ENCODE assay signal across 31 cellular contexts in genomic region chr2:44273596-44273995, GRCh38. TPM values are rescaled to one million over a fixed set of nuclear protein-coding genes. Genes with fewer than 3 reads are reported as not detected.
"Had no signal": no experiment of that assay in that cellular context is flagged by ENCODE, and none has a peak within 500 bp of the region (broad histone marks: within the 10 kb centered on the region; RNA-seq: fewer than 3 reads in every experiment).

No MANE protein-coding gene starts in this region.

- DNase-seq: activated CD4-positive, alpha-beta T cell treated with anti-CD3 and anti-CD28 coated beads for 48 hours; activated CD4-positive, alpha-beta T cell treated with anti-CD3 and anti-CD28 coated beads, Interleukin-2, amount 50 U/mL, for 48 hours; activated CD8-positive, alpha-beta memory T cell treated with anti-CD3 and anti-CD28 coated beads for 24 hours; activated effector memory CD4-positive, alpha-beta T cell treated with anti-CD3 and anti-CD28 coated beads, Interleukin-2, amount 50 U/mL, for 16 hours; activated naive CD4-positive, alpha-beta T cell treated with anti-CD3 and anti-CD28 coated beads for 36 hours; activated naive CD8-positive, alpha-beta T cell treated with anti-CD3 and anti-CD28 coated beads for 36 hours; amniotic stem cell; dermis blood vessel endothelial cell; effector CD4-positive, alpha-beta T cell; heart left ventricle; hypothalamus; immature natural killer cell; kidney; left colon; midbrain; naive thymus-derived CD4-positive, alpha-beta T cell; ovary; right lobe of liver; stimulated activated CD4-positive, alpha-beta T cell treated with anti-CD3 and anti-CD28 coated beads, Interleukin-4, amount 100 ng/mL, for 1 hour; stimulated activated naive CD8-positive, alpha-beta T cell treated with anti-CD3 and anti-CD28 coated beads, Interleukin-15, amount 100 ng/mL, for 72 hours; substantia nigra; T-helper 9 cell; upper lobe of left lung; WERI-Rb-1 had no signal

- H3K4me3 ChIP-seq: esophagus muscularis mucosa, heart left ventricle, ovary, right lobe of liver, upper lobe of left lung had no signal

- H3K36me3 ChIP-seq: esophagus muscularis mucosa, heart left ventricle, ovary, right lobe of liver, upper lobe of left lung, WERI-Rb-1 had no signal

- H3K4me1 ChIP-seq: upper lobe of left lung had no signal

- H3K27me3 ChIP-seq: esophagus muscularis mucosa, heart left ventricle, ovary, right lobe of liver, upper lobe of left lung had no signal

- H3K9me3 ChIP-seq: esophagus muscularis mucosa, heart left ventricle, ovary, right lobe of liver, upper lobe of left lung had no signal

- H3K27ac ChIP-seq: esophagus muscularis mucosa, heart left ventricle, ovary, right lobe of liver, upper lobe of left lung, WERI-Rb-1 had no signal

- ATAC-seq: activated CD4-positive, CD25-positive, alpha-beta regulatory T cell treated with anti-CD3 and anti-CD28 coated beads, Interleukin-2, amount 50 U/mL, for 24 hours; heart left ventricle; left colon; naive thymus-derived CD4-positive, alpha-beta T cell; right lobe of liver; stimulated activated naive CD8-positive, alpha-beta T cell treated with anti-CD3 and anti-CD28 coated beads, Interleukin-15, amount 100 ng/mL, for 72 hours had no signal

- H3K4me3 Mint-ChIP-seq: activated naive CD4-positive, alpha-beta T cell treated with anti-CD3 and anti-CD28 coated beads for 36 hours; activated naive CD8-positive, alpha-beta T cell treated with anti-CD3 and anti-CD28 coated beads for 36 hours; activated T-helper 1 cell treated with anti-CD3 and anti-CD28 coated beads, Interleukin-12 subunit alpha, Interleukin-12 subunit beta, Interleukin-2, Interleukin-4 antibody, amounts not matched to agents 30 ng/mL and 10 ng/mL and 1 ng/mL, durations not matched to agents 14 hours and 24 hours and 36 hours; central memory CD8-positive, alpha-beta T cell; immature natural killer cell; naive thymus-derived CD4-positive, alpha-beta T cell; stimulated activated naive CD8-positive, alpha-beta T cell treated with anti-CD3 and anti-CD28 coated beads, Interleukin-15, amount 100 ng/mL, for 72 hours; T-helper 1 cell treated with Interleukin-12 subunit alpha and Interleukin-12 subunit beta and Interleukin-4 antibody, amounts not matched to agents 30 μg/mL and 1 μg/mL, for 36 hours had no signal

- H3K27ac Mint-ChIP-seq: activated naive CD4-positive, alpha-beta T cell treated with anti-CD3 and anti-CD28 coated beads for 36 hours; activated naive CD8-positive, alpha-beta T cell treated with anti-CD3 and anti-CD28 coated beads for 36 hours; activated T-helper 1 cell treated with anti-CD3 and anti-CD28 coated beads, Interleukin-12 subunit alpha, Interleukin-12 subunit beta, Interleukin-2, Interleukin-4 antibody, amounts not matched to agents 30 ng/mL and 10 ng/mL and 1 ng/mL, durations not matched to agents 14 hours and 24 hours and 36 hours; immature natural killer cell; naive thymus-derived CD4-positive, alpha-beta T cell; progenitor cell of endocrine pancreas; stimulated activated naive CD8-positive, alpha-beta T cell treated with anti-CD3 and anti-CD28 coated beads, Interleukin-15, amount 100 ng/mL, for 72 hours; T-helper 1 cell treated with Interleukin-12 subunit alpha and Interleukin-12 subunit beta and Interleukin-4 antibody, amounts not matched to agents 30 μg/mL and 1 μg/mL, for 36 hours had no signal

- H3K27me3 Mint-ChIP-seq: activated naive CD8-positive, alpha-beta T cell treated with anti-CD3 and anti-CD28 coated beads for 36 hours; central memory CD8-positive, alpha-beta T cell; progenitor cell of endocrine pancreas; stimulated activated naive CD8-positive, alpha-beta T cell treated with anti-CD3 and anti-CD28 coated beads, Interleukin-15, amount 100 ng/mL, for 72 hours had no signal

- H3K4me1 Mint-ChIP-seq: activated naive CD8-positive, alpha-beta T cell treated with anti-CD3 and anti-CD28 coated beads for 36 hours; central memory CD8-positive, alpha-beta T cell; immature natural killer cell; naive thymus-derived CD4-positive, alpha-beta T cell; stimulated activated naive CD8-positive, alpha-beta T cell treated with anti-CD3 and anti-CD28 coated beads, Interleukin-15, amount 100 ng/mL, for 72 hours had no signal

- H3K9me3 Mint-ChIP-seq: activated naive CD4-positive, alpha-beta T cell treated with anti-CD3 and anti-CD28 coated beads for 36 hours; activated naive CD8-positive, alpha-beta T cell treated with anti-CD3 and anti-CD28 coated beads for 36 hours; activated T-helper 1 cell treated with anti-CD3 and anti-CD28 coated beads, Interleukin-12 subunit alpha, Interleukin-12 subunit beta, Interleukin-2, Interleukin-4 antibody, amounts not matched to agents 30 ng/mL and 10 ng/mL and 1 ng/mL, durations not matched to agents 14 hours and 24 hours and 36 hours; central memory CD8-positive, alpha-beta T cell; immature natural killer cell; T-helper 1 cell treated with Interleukin-12 subunit alpha and Interleukin-12 subunit beta and Interleukin-4 antibody, amounts not matched to agents 30 μg/mL and 1 μg/mL, for 36 hours had no signal

- H3K36me3 Mint-ChIP-seq: activated naive CD8-positive, alpha-beta T cell treated with anti-CD3 and anti-CD28 coated beads for 36 hours; immature natural killer cell had no signal

RNA-seq across cellular contexts. Expression of gene SLC3A1, which starts 1.7 kb away (rescaled TPM):
- total RNA-seq: activated naive CD4-positive, alpha-beta T cell treated with anti-CD3 and anti-CD28 coated beads for 36 hours; activated naive CD8-positive, alpha-beta T cell treated with anti-CD3 and anti-CD28 coated beads for 36 hours; activated T-helper 1 cell treated with anti-CD3 and anti-CD28 coated beads, Interleukin-12 subunit alpha, Interleukin-12 subunit beta, Interleukin-2, Interleukin-4 antibody, amounts not matched to agents 30 ng/mL and 10 ng/mL and 1 ng/mL, durations not matched to agents 14 hours and 24 hours and 36 hours; skeletal muscle tissue had no signal
